1 cellular context compared by ENCODE assay signal in genomic region chr2:112542123-112542973, GRCh38.
TF ChIP-seq lines count a peak whose summit lies in the region.

Gene POLR1B (plus strand): TSS chr2:112542465. CDS start chr2:112542495, 30 bp downstream.

TF ChIP-seq in WTC11, 78 proteins besides CTCF, POLR2A, EP300 and RAD21 (continued from another document and continues in another):
- TF ChIP-seq ATF2 (CRISPR knock-in tag; IDR thresholded peaks at IDR 0.05; ENCODE audit: borderline replicate concordance, low read depth) (peak; percentile 69; the same call in 1 of the 2 replicates), USF2 (CRISPR knock-in tag; IDR thresholded peaks at IDR 0.05) (peak; percentile 91), SMAD3 (CRISPR knock-in tag; IDR thresholded peaks at IDR 0.05; ENCODE audit: borderline replicate concordance) (peak; percentile 54), ZNF512 (CRISPR knock-in tag; IDR thresholded peaks at IDR 0.05; ENCODE audit: borderline replicate concordance) (no peak), KAT7 (CRISPR knock-in tag; IDR thresholded peaks at IDR 0.05; ENCODE audit: borderline replicate concordance) (peak; percentile 98; the same call in 1 of the 2 replicates), TEAD1 (CRISPR knock-in tag; IDR thresholded peaks at IDR 0.05) (peak; percentile 93), ATF6 (CRISPR knock-in tag; IDR thresholded peaks at IDR 0.05) (0 out of 2 replicates have a peak, but pooled peaks have one; percentile 80), RELA (CRISPR knock-in tag; IDR thresholded peaks at IDR 0.05; ENCODE audit: borderline replicate concordance) (0 out of 2 replicates have a peak, but pooled peaks have one; percentile 88), CDX4 (CRISPR knock-in tag; IDR thresholded peaks at IDR 0.05; ENCODE audit: borderline replicate concordance) (no peak), TP53 (CRISPR knock-in tag; IDR thresholded peaks at IDR 0.05) (peak; percentile 64; the same call in 1 of the 2 replicates), ZNF416 (CRISPR knock-in tag; IDR thresholded peaks at IDR 0.05) (no peak), MXD4 (CRISPR knock-in tag; IDR thresholded peaks at IDR 0.05; ENCODE audit: borderline replicate concordance) (no peak), ESRRA (CRISPR knock-in tag; IDR thresholded peaks at IDR 0.05; ENCODE audit: borderline replicate concordance) (peak; percentile 94), PRRX2 (CRISPR knock-in tag; IDR thresholded peaks at IDR 0.05) (no peak), E2F5 (CRISPR knock-in tag; IDR thresholded peaks at IDR 0.05) (peak; percentile 57; the same call in 1 of the 2 replicates), PREB (CRISPR knock-in tag; IDR thresholded peaks at IDR 0.05; ENCODE audit: borderline replicate concordance) (0 out of 2 replicates have a peak, but pooled peaks have one; percentile 72), ETV6 (CRISPR knock-in tag; IDR thresholded peaks at IDR 0.05) (peak; percentile 86; the same call in 1 of the 2 replicates), ZNF121 (CRISPR knock-in tag; IDR thresholded peaks at IDR 0.05) (no peak), FOXJ3 (CRISPR knock-in tag; IDR thresholded peaks at IDR 0.05; ENCODE audit: borderline replicate concordance) (no peak), ATF1 (CRISPR knock-in tag; IDR thresholded peaks at IDR 0.05) (no peak), ZMAT4 (CRISPR knock-in tag; IDR thresholded peaks at IDR 0.05) (no peak), PRDM15 (CRISPR knock-in tag; IDR thresholded peaks at IDR 0.05) (0 out of 2 replicates have a peak, but pooled peaks have one; percentile 55), ARID4B (CRISPR knock-in tag; IDR thresholded peaks at IDR 0.05; ENCODE audit: borderline replicate concordance) (peak; percentile 98), ZNF281 (CRISPR knock-in tag; IDR thresholded peaks at IDR 0.05) (peak; percentile 85; the same call in 1 of the 2 replicates), IRF2 (CRISPR knock-in tag; IDR thresholded peaks at IDR 0.05; ENCODE audit: borderline replicate concordance, low read depth) (no peak), OVOL2 (CRISPR knock-in tag; IDR thresholded peaks at IDR 0.05; ENCODE audit: borderline replicate concordance) (no peak), ZNF138 (CRISPR knock-in tag; conservative IDR thresholded peaks at IDR 0.05) (no peak), E2F4 (CRISPR knock-in tag; IDR thresholded peaks at IDR 0.05; ENCODE audit: borderline replicate concordance, low read depth) (no peak), SMAD4 (CRISPR knock-in tag; IDR thresholded peaks at IDR 0.05) (peak; percentile 74; the same call in 1 of the 2 replicates), NFATC4 (CRISPR knock-in tag; IDR thresholded peaks at IDR 0.05) (no peak), CBFB (CRISPR knock-in tag; IDR thresholded peaks at IDR 0.05; ENCODE audit: low read depth) (no peak), NR2C2 (CRISPR knock-in tag; IDR thresholded peaks at IDR 0.05) (peak; percentile 81), CREB1 (CRISPR knock-in tag; IDR thresholded peaks at IDR 0.05) (peak; percentile 85; the same call in 1 of the 2 replicates)
